ENCODE assay signal across 3 cellular contexts in genomic region chr13:22076658-22077057, GRCh38.
TF ChIP-seq lines count a peak whose summit lies in the region.

No MANE protein-coding gene starts in this region.

TF ChIP-seq in IMR-90, 13 proteins besides CTCF, POLR2A, EP300 and RAD21:
- TF ChIP-seq RFX5 (IDR thresholded peaks at IDR 0.05; ENCODE audit: low read depth, low read length) = no peak
- no peak for TF ChIP-seq CHD1 (IDR thresholded peaks at IDR 0.05; ENCODE audit: low read depth, low read length)
- no peak for TF ChIP-seq CEBPB (IDR thresholded peaks at IDR 0.05; ENCODE audit: low read depth, low read length)
- TF ChIP-seq MAZ (IDR thresholded peaks at IDR 0.05; ENCODE audit: borderline replicate concordance, low read depth, low read length) = no peak
- TF ChIP-seq MXI1 (IDR thresholded peaks at IDR 0.05; ENCODE audit: borderline replicate concordance, low read depth, low read length) = no peak
- no peak for TF ChIP-seq ELK1 (IDR thresholded peaks at IDR 0.05; ENCODE audit: borderline replicate concordance, low read depth, low read length)
TF ChIP-seq in IMR-90: peak in this region for 0.

TF ChIP-seq in WTC11, 78 proteins besides CTCF, POLR2A, EP300 and RAD21:
- TF ChIP-seq ZNF138 (CRISPR knock-in tag; conservative IDR thresholded peaks at IDR 0.05) (no peak), USF2 (CRISPR knock-in tag; IDR thresholded peaks at IDR 0.05) (no peak), JAZF1 (CRISPR knock-in tag; IDR thresholded peaks at IDR 0.05) (no peak), ZNF423 (CRISPR knock-in tag; IDR thresholded peaks at IDR 0.05) (no peak), ZNF219 (CRISPR knock-in tag; IDR thresholded peaks at IDR 0.05; ENCODE audit: borderline replicate concordance) (no peak), SP1 (CRISPR knock-in tag; conservative IDR thresholded peaks at IDR 0.05) (no peak), TCF7 (CRISPR knock-in tag; IDR thresholded peaks at IDR 0.05; ENCODE audit: low read depth) (no peak), MLX (CRISPR knock-in tag; IDR thresholded peaks at IDR 0.05) (no peak), ZSCAN18 (CRISPR knock-in tag; IDR thresholded peaks at IDR 0.05) (no peak), FOXP4 (CRISPR knock-in tag; IDR thresholded peaks at IDR 0.05) (no peak), ZNF232 (CRISPR knock-in tag; IDR thresholded peaks at IDR 0.05) (no peak), OVOL2 (CRISPR knock-in tag; IDR thresholded peaks at IDR 0.05; ENCODE audit: borderline replicate concordance) (no peak)
TF ChIP-seq in WTC11: peak in this region for 0.

TF ChIP-seq in HEK293T, 16 proteins besides CTCF, POLR2A, EP300 and RAD21:
- no peak for TF ChIP-seq HDGF (IDR thresholded peaks at IDR 0.05; ENCODE audit: borderline replicate concordance)
- no peak for TF ChIP-seq PKNOX1 (IDR thresholded peaks at IDR 0.05)
- TF ChIP-seq FOXM1 (IDR thresholded peaks at IDR 0.05; ENCODE audit: borderline replicate concordance) = no peak
- no peak for TF ChIP-seq L3MBTL2 (conservative IDR thresholded peaks at IDR 0.05)
- TF ChIP-seq FOXA1 (IDR thresholded peaks at IDR 0.05) = no peak
- no peak for TF ChIP-seq BHLHE40 (IDR thresholded peaks at IDR 0.05; ENCODE audit: borderline replicate concordance)
- no peak for TF ChIP-seq NFRKB (IDR thresholded peaks at IDR 0.05)
- no peak for TF ChIP-seq CTBP1 (IDR thresholded peaks at IDR 0.05; ENCODE audit: borderline replicate concordance)
TF ChIP-seq in HEK293T: peak in this region for 0.
